In the genomic region with DNA sequence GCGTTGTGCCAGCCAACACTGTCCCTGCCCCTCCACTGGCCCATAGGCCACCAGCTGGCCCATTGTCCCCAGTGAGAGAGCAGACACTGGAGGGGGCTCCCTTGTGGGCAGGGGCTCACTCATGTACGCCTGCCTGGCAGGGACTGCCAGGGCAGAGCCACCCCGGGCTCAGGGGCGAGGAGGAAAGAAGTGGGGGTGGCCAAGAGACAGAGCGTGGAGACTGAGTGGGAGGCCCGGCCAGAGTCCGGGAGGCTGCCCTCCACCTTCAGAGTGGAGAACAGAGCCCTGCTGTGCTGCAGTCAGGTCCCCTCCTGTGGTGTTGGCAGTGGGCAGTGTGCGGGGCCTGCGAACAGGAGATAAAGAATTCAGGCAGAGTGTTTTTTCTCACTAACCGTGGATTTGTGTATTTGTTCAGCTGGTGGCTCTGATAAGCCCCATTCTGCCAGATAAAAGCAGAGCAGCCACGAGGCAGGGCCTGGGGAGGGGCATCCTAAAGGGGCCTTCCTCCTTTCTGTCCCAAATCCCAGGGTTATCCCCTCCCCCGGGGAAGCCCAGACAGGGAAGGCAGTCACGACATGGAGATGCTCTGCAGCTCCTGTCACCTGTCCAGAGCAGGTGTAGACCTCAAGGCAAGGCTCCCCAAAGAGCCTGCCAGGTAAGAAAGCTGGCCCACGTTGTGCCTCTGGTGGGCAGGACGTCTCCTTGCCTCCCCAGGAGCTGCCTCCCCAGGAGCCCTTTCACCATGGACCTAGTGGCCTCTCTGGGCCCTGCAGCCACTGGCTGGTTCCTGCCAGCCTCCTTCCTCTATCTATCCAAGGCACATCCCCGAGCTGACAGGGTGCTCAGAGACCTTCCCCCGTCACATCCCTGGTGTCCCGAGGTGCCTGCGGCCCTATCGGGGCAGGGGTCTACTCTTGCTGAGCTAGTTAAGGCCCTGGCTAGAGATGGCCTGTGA, we compare ENCODE assay signal across 1 cellular context.
TF ChIP-seq lines count a peak whose summit lies in the region.

No MANE protein-coding gene starts in this region.

TF ChIP-seq in K562, 482 proteins besides CTCF, POLR2A, EP300 and RAD21 (continued from another document and continues in another):
- TF ChIP-seq SIN3A (IDR thresholded peaks at IDR 0.05; ENCODE audit: borderline replicate concordance in 2 of 2, control insufficient read depth in 1 of 2, low read depth in 2 of 2, low read length in 2 of 2) (no peak), BMI1 (IDR thresholded peaks at IDR 0.05; ENCODE audit: low read length) (no peak), ZNF175 (CRISPR knock-in tag; IDR thresholded peaks at IDR 0.05; ENCODE audit: low read depth) (peak; percentile 90), ZFPM2 (CRISPR knock-in tag; IDR thresholded peaks at IDR 0.05) (0 out of 2 replicates have a peak, but pooled peaks have one; percentile 9), RNF2 (IDR thresholded peaks at IDR 0.05) (peak; percentile 91), MTA2 (IDR thresholded peaks at IDR 0.05; ENCODE audit: low read depth) (peak; percentile 99), KDM5B (IDR thresholded peaks at IDR 0.05; ENCODE audit: insufficient replicate concordance, low read depth, low read length) (no peak), FOXM1 (IDR thresholded peaks at IDR 0.05; ENCODE audit: low read depth) (peak; percentile 96), FOXM1 (CRISPR knock-in tag; IDR thresholded peaks at IDR 0.05; ENCODE audit: low read depth) (no peak), ELF2 (CRISPR knock-in tag; IDR thresholded peaks at IDR 0.05) (no peak), KLF16 (IDR thresholded peaks at IDR 0.05) (peak; percentile 98), NR2F6 (CRISPR knock-in tag; IDR thresholded peaks at IDR 0.05) (no peak), MAFG (tag; conservative IDR thresholded peaks at IDR 0.05) (no peak), SMARCA4 (IDR thresholded peaks at IDR 0.05) (peak; percentile 98), SAP30 (IDR thresholded peaks at IDR 0.05; ENCODE audit: borderline replicate concordance, insufficient read depth, low read depth, low read length, poor library complexity, severe bottlenecking) (peak; percentile 9), SMAD4 (CRISPR knock-in tag; conservative IDR thresholded peaks at IDR 0.05) (peak; percentile 93), MTA3 (IDR thresholded peaks at IDR 0.05; ENCODE audit: borderline replicate concordance) (peak; percentile 96), ZBTB7A (IDR thresholded peaks at IDR 0.05; ENCODE audit: borderline replicate concordance, control insufficient read depth, low read depth, low read length) (peak; percentile 54; the same call in 1 of the 2 replicates), SMAD1 (IDR thresholded peaks at IDR 0.05; ENCODE audit: low read depth, low read length, partially characterized antibody) (peak; percentile 91), CCNT2 (IDR thresholded peaks at IDR 0.05; ENCODE audit: borderline replicate concordance, extremely low read depth, insufficient read length, low read depth, low read length) (peak; percentile 100), ZNF133 (CRISPR knock-in tag; IDR thresholded peaks at IDR 0.05) (no peak), HNRNPL (IDR thresholded peaks at IDR 0.05; ENCODE audit: low read depth, low read length) (peak; percentile 73), KDM1A (IDR thresholded peaks at IDR 0.05) (peak; percentile 98), EHMT2 (IDR thresholded peaks at IDR 0.05) (no peak), TRIM24 (IDR thresholded peaks at IDR 0.05) (peak; percentile 86 to 93), ZNF586 (CRISPR knock-in tag; conservative IDR thresholded peaks at IDR 0.05) (no peak), NFYB (IDR thresholded peaks at IDR 0.05; ENCODE audit: extremely low read depth, insufficient read length) (no peak), OTX1 (CRISPR knock-in tag; IDR thresholded peaks at IDR 0.05) (no peak), CREB1 (IDR thresholded peaks at IDR 0.05) (peak; percentile 22; the same call in 1 of the 2 replicates), CREB1 (CRISPR knock-in tag; IDR thresholded peaks at IDR 0.05) (0 out of 2 replicates have a peak, but pooled peaks have one; percentile 15), SAFB (IDR thresholded peaks at IDR 0.05; ENCODE audit: borderline replicate concordance, low read depth, low read length) (peak; percentile 49; the same call in 1 of the 2 replicates), LCOR (CRISPR knock-in tag; IDR thresholded peaks at IDR 0.05) (peak; percentile 41; the same call in 1 of the 2 replicates), KLF1 (tag; IDR thresholded peaks at IDR 0.05) (no peak), POLR2G (IDR thresholded peaks at IDR 0.05; ENCODE audit: low read depth, low read length) (peak; percentile 59), SRSF7 (optimal IDR thresholded peaks at IDR 0.05; ENCODE audit: low read depth, low read length) (no peak), GATA2 (CRISPR knock-in tag; IDR thresholded peaks at IDR 0.05) (peak; percentile 95), TAF1 (IDR thresholded peaks at IDR 0.05; ENCODE audit: control insufficient read depth, extremely low read depth, insufficient read depth, low read length, severe bottlenecking) (peak; percentile 37), CBX3 (IDR thresholded peaks at IDR 0.05; ENCODE audit: borderline replicate concordance in 1 of 2, low read length in 2 of 2) (no peak), ZNF431 (CRISPR knock-in tag; IDR thresholded peaks at IDR 0.05) (no peak), ZNF134 (CRISPR knock-in tag; conservative IDR thresholded peaks at IDR 0.05) (peak; percentile 33; the same call in 1 of the 2 replicates), HOXB6 (CRISPR knock-in tag; IDR thresholded peaks at IDR 0.05; ENCODE audit: borderline replicate concordance) (no peak), DIDO1 (tag; IDR thresholded peaks at IDR 0.05; ENCODE audit: low read depth) (no peak), NCOA1 (IDR thresholded peaks at IDR 0.05; ENCODE audit: low read depth) (peak; percentile 91), BCL6 (CRISPR knock-in tag; IDR thresholded peaks at IDR 0.05) (0 out of 2 replicates have a peak, but pooled peaks have one; percentile 56), TAL1 (IDR thresholded peaks at IDR 0.05) (peak; percentile 99), RBFOX2 (IDR thresholded peaks at IDR 0.05; ENCODE audit: low read depth, low read length) (peak; percentile 58; the same call in 1 of the 2 replicates), CBFA2T3 (IDR thresholded peaks at IDR 0.05) (peak; percentile 99), NFXL1 (CRISPR knock-in tag; IDR thresholded peaks at IDR 0.05) (no peak), CSDE1 (IDR thresholded peaks at IDR 0.05) (no peak), COPS2 (conservative IDR thresholded peaks at IDR 0.05) (no peak), FOXA3 (CRISPR knock-in tag; conservative IDR thresholded peaks at IDR 0.05 in 1 of 2, IDR thresholded peaks at IDR 0.05 in 1 of 2) (peak; percentile 100), GATAD2B (IDR thresholded peaks at IDR 0.05; ENCODE audit: borderline replicate concordance) (peak; percentile 97), DDX20 (tag; IDR thresholded peaks at IDR 0.05; ENCODE audit: low read depth) (peak; percentile 41; the same call in 1 of the 2 replicates), KDM4B (IDR thresholded peaks at IDR 0.05; ENCODE audit: borderline replicate concordance in 2 of 2, low read depth in 1 of 2) (0 out of 4 replicates have a peak, but pooled peaks of 1 of the 2 experiments have one; percentile 16)
- TF ChIP-seq, protein P1, sequence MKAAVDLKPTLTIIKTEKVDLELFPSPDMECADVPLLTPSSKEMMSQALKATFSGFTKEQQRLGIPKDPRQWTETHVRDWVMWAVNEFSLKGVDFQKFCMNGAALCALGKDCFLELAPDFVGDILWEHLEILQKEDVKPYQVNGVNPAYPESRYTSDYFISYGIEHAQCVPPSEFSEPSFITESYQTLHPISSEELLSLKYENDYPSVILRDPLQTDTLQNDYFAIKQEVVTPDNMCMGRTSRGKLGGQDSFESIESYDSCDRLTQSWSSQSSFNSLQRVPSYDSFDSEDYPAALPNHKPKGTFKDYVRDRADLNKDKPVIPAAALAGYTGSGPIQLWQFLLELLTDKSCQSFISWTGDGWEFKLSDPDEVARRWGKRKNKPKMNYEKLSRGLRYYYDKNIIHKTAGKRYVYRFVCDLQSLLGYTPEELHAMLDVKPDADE (conservative IDR thresholded peaks at IDR 0.05; ENCODE audit: control insufficient read depth, low read depth, low read length): peak; percentile 52; the same call in 1 of the 2 replicates
- TF ChIP-seq, protein P2, sequence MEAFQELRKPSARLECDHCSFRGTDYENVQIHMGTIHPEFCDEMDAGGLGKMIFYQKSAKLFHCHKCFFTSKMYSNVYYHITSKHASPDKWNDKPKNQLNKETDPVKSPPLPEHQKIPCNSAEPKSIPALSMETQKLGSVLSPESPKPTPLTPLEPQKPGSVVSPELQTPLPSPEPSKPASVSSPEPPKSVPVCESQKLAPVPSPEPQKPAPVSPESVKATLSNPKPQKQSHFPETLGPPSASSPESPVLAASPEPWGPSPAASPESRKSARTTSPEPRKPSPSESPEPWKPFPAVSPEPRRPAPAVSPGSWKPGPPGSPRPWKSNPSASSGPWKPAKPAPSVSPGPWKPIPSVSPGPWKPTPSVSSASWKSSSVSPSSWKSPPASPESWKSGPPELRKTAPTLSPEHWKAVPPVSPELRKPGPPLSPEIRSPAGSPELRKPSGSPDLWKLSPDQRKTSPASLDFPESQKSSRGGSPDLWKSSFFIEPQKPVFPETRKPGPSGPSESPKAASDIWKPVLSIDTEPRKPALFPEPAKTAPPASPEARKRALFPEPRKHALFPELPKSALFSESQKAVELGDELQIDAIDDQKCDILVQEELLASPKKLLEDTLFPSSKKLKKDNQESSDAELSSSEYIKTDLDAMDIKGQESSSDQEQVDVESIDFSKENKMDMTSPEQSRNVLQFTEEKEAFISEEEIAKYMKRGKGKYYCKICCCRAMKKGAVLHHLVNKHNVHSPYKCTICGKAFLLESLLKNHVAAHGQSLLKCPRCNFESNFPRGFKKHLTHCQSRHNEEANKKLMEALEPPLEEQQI (IDR thresholded peaks at IDR 0.05): no peak
- TF ChIP-seq, protein P3, sequence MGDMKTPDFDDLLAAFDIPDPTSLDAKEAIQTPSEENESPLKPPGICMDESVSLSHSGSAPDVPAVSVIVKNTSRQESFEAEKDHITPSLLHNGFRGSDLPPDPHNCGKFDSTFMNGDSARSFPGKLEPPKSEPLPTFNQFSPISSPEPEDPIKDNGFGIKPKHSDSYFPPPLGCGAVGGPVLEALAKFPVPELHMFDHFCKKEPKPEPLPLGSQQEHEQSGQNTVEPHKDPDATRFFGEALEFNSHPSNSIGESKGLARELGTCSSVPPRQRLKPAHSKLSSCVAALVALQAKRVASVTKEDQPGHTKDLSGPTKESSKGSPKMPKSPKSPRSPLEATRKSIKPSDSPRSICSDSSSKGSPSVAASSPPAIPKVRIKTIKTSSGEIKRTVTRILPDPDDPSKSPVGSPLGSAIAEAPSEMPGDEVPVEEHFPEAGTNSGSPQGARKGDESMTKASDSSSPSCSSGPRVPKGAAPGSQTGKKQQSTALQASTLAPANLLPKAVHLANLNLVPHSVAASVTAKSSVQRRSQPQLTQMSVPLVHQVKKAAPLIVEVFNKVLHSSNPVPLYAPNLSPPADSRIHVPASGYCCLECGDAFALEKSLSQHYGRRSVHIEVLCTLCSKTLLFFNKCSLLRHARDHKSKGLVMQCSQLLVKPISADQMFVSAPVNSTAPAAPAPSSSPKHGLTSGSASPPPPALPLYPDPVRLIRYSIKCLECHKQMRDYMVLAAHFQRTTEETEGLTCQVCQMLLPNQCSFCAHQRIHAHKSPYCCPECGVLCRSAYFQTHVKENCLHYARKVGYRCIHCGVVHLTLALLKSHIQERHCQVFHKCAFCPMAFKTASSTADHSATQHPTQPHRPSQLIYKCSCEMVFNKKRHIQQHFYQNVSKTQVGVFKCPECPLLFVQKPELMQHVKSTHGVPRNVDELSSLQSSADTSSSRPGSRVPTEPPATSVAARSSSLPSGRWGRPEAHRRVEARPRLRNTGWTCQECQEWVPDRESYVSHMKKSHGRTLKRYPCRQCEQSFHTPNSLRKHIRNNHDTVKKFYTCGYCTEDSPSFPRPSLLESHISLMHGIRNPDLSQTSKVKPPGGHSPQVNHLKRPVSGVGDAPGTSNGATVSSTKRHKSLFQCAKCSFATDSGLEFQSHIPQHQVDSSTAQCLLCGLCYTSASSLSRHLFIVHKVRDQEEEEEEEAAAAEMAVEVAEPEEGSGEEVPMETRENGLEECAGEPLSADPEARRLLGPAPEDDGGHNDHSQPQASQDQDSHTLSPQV (IDR thresholded peaks at IDR 0.05): peak; percentile 79
- TF ChIP-seq, protein P4, sequence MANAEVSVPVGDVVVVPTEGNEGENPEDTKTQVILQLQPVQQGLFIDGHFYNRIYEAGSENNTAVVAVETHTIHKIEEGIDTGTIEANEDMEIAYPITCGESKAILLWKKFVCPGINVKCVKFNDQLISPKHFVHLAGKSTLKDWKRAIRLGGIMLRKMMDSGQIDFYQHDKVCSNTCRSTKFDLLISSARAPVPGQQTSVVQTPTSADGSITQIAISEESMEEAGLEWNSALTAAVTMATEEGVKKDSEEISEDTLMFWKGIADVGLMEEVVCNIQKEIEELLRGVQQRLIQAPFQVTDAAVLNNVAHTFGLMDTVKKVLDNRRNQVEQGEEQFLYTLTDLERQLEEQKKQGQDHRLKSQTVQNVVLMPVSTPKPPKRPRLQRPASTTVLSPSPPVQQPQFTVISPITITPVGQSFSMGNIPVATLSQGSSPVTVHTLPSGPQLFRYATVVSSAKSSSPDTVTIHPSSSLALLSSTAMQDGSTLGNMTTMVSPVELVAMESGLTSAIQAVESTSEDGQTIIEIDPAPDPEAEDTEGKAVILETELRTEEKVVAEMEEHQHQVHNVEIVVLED (CRISPR knock-in tag; IDR thresholded peaks at IDR 0.05): 0 out of 2 replicates have a peak, but pooled peaks have one; percentile 4
- TF ChIP-seq, protein P5, sequence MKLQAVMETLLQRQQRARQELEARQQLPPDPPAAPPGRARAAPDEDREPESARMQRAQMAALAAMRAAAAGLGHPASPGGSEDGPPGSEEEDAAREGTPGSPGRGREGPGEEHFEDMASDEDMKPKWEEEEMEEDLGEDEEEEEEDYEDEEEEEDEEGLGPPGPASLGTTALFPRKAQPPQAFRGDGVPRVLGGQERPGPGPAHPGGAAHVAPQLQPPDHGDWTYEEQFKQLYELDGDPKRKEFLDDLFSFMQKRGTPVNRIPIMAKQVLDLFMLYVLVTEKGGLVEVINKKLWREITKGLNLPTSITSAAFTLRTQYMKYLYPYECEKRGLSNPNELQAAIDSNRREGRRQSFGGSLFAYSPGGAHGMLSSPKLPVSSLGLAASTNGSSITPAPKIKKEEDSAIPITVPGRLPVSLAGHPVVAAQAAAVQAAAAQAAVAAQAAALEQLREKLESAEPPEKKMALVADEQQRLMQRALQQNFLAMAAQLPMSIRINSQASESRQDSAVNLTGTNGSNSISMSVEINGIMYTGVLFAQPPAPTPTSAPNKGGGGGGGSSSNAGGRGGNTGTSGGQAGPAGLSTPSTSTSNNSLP (IDR thresholded peaks at IDR 0.05; ENCODE audit: borderline replicate concordance, low read depth, low read length): peak; percentile 47; the same call in 1 of the 2 replicates
- TF ChIP-seq, protein P6, sequence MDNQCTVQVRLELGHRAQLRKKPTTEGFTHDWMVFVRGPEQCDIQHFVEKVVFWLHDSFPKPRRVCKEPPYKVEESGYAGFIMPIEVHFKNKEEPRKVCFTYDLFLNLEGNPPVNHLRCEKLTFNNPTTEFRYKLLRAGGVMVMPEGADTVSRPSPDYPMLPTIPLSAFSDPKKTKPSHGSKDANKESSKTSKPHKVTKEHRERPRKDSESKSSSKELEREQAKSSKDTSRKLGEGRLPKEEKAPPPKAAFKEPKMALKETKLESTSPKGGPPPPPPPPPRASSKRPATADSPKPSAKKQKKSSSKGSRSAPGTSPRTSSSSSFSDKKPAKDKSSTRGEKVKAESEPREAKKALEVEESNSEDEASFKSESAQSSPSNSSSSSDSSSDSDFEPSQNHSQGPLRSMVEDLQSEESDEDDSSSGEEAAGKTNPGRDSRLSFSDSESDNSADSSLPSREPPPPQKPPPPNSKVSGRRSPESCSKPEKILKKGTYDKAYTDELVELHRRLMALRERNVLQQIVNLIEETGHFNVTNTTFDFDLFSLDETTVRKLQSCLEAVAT (IDR thresholded peaks at IDR 0.05): peak in 1 of 2 experiments; percentile 75; a peak in 2 of 4 replicates
